ENCODE assay signal across 21 cellular contexts in genomic region chr10:64261092-64261491, GRCh38.
DNase-seq lines count a peak whose midpoint lies in the region; ATAC-seq, FAIRE-seq and TF ChIP-seq lines count a peak whose summit lies in the region.
"Had no signal": no experiment of that assay in that cellular context is flagged by ENCODE, and none has a peak within 500 bp of the region (broad histone marks: within the 10 kb centered on the region; RNA-seq: fewer than 3 reads in every experiment).

No MANE protein-coding gene starts in this region.

- H3K27ac Mint-ChIP-seq in nephron progenitor cell = no peak overlapping the region
- H3K27ac Mint-ChIP-seq: activated B cell treated with CpG ODN at 0.5 μM for 24 hours; activated naive CD4-positive, alpha-beta T cell treated with anti-CD3 and anti-CD28 coated beads, Interleukin-2, amount 50 U/mL, for 24 hours; CD8-positive, alpha-beta T cell had no signal

- H3K4me1 ChIP-seq in mucosa of descending colon (ENCODE audit: low read depth) (no peaks in the 10 kb centered on the region), lower lobe of right lung (no peaks in the 10 kb centered on the region)
- H3K4me1 ChIP-seq: gastroesophageal sphincter, parathyroid adenoma, spleen, testis had no signal

- intact Hi-C loops in mucosa of descending colon (cut with DNase I, micrococcal nuclease) (no loop called here), lower lobe of right lung (cut with DNase I) (no loop called here)

- H3K27me3 ChIP-seq in lower lobe of right lung (ENCODE audit: low read depth) = no peaks in the 10 kb centered on the region
- H3K27me3 ChIP-seq: gastroesophageal sphincter, spleen, testis had no signal

- peak; percentile 85 for FAIRE-seq in GM12892 (lab: Jason Lieb, UNC)
- FAIRE-seq: G401.6, K562, RCC 7860 had no signal

- H3K9me3 ChIP-seq in mucosa of descending colon (no peaks in the 10 kb centered on the region), lower lobe of right lung (no peaks in the 10 kb centered on the region)
- H3K9me3 ChIP-seq: gastroesophageal sphincter, spleen, testis had no signal

- H3K36me3 ChIP-seq in mucosa of descending colon (ENCODE audit: low read depth) = no peaks in the 10 kb centered on the region
- H3K36me3 ChIP-seq in lower lobe of right lung = no peaks in the 10 kb centered on the region
- H3K36me3 ChIP-seq: gastroesophageal sphincter, spleen had no signal

- no peaks in the 10 kb centered on the region for H3K9me3 Mint-ChIP-seq in nephron progenitor cell
- H3K9me3 Mint-ChIP-seq: activated B cell treated with CpG ODN at 0.5 μM for 24 hours; activated naive CD4-positive, alpha-beta T cell treated with anti-CD3 and anti-CD28 coated beads, Interleukin-2, amount 50 U/mL, for 24 hours had no signal

- TF ChIP-seq POLR2A in GM12892 (IDR thresholded peaks at IDR 0.05; ENCODE audit: low read depth, low read length) = no peak

- no peak overlapping the region for H3K4me3 ChIP-seq in mucosa of descending colon
- H3K4me3 ChIP-seq in lower lobe of right lung = no peak overlapping the region
- H3K4me3 ChIP-seq: gastroesophageal sphincter, K562, spleen, testis had no signal

- no peak overlapping the region for H3K4me3 Mint-ChIP-seq in nephron progenitor cell
- H3K4me3 Mint-ChIP-seq: activated B cell treated with CpG ODN at 0.5 μM for 24 hours; activated naive CD4-positive, alpha-beta T cell treated with anti-CD3 and anti-CD28 coated beads, Interleukin-2, amount 50 U/mL, for 24 hours; CD8-positive, alpha-beta T cell had no signal

- no peak for TF ChIP-seq CTCF in mucosa of descending colon (IDR thresholded peaks at IDR 0.05)
- no peak for TF ChIP-seq CTCF in lower lobe of right lung (IDR thresholded peaks at IDR 0.05)
- no peak for TF ChIP-seq CTCF in nephron progenitor cell (IDR thresholded peaks at IDR 0.05)

- H3K36me3 Mint-ChIP-seq in nephron progenitor cell (ENCODE audit: low read depth) = no peaks in the 10 kb centered on the region
- H3K36me3 Mint-ChIP-seq: activated naive CD4-positive, alpha-beta T cell treated with anti-CD3 and anti-CD28 coated beads, Interleukin-2, amount 50 U/mL, for 24 hours; CD8-positive, alpha-beta T cell had no signal

- ATAC-seq in GM19324 (IDR thresholded peaks at IDR 0.05; ENCODE audit: low FRiP score, unreplicated experiment) = peak; percentile 56
- ATAC-seq in HG02642 (IDR thresholded peaks at IDR 0.05; ENCODE audit: poor library complexity, unreplicated experiment) = peak; percentile 83
- ATAC-seq in HG03354 (IDR thresholded peaks at IDR 0.05; ENCODE audit: poor library complexity, severe bottlenecking, unreplicated experiment) = peak; percentile 79
- no peak for ATAC-seq in mucosa of descending colon
- no peak for ATAC-seq in lower lobe of right lung
- ATAC-seq: CD8-positive, alpha-beta T cell; gastroesophageal sphincter; K562 had no signal

- no peak overlapping the region for H3K27ac ChIP-seq in lower lobe of right lung
- H3K27ac ChIP-seq: gastroesophageal sphincter, parathyroid adenoma, spleen, testis had no signal

- H3K27me3 Mint-ChIP-seq in nephron progenitor cell (ENCODE audit: low read depth, poor library complexity) = no peaks in the 10 kb centered on the region
- H3K27me3 Mint-ChIP-seq: activated B cell treated with CpG ODN at 0.5 μM for 24 hours; activated naive CD4-positive, alpha-beta T cell treated with anti-CD3 and anti-CD28 coated beads, Interleukin-2, amount 50 U/mL, for 24 hours had no signal

- H3K4me1 Mint-ChIP-seq in nephron progenitor cell = no peaks in the 10 kb centered on the region
- H3K4me1 Mint-ChIP-seq: activated B cell treated with CpG ODN at 0.5 μM for 24 hours; activated naive CD4-positive, alpha-beta T cell treated with anti-CD3 and anti-CD28 coated beads, Interleukin-2, amount 50 U/mL, for 24 hours had no signal

- DNase-seq in GM12892 (ENCODE audit: insufficient read length) (no peak), mucosa of descending colon (no peak), lower lobe of right lung (no peak), nephron progenitor cell (no peak), SKM-1 (lab: John Stamatoyannopoulos, UW; ENCODE audit: unreplicated experiment) (no peak)
- DNase-seq: activated B cell treated with CpG ODN at 0.5 μM for 24 hours; activated CD8-positive, alpha-beta memory T cell treated with anti-CD3 and anti-CD28 coated beads, Interleukin-2, amount 50 U/mL, for 4 hours; CD8-positive, alpha-beta T cell; kidney; NCI-H524; spleen; testis had no signal

Comparison
In these comparisons a context has a peak if more than half of its experiments do, and no peak if none do; other contexts are left out.
1. ATAC-seq: peak in GM19324 (single experiment), HG02642 (single experiment) and HG03354 (single experiment); none in mucosa of descending colon (single experiment) and lower lobe of right lung (0 of 2).